Comparison of ENCODE assay signal across 18 cellular contexts in genomic region chr7:128084896-128085608, GRCh38. TPM values are rescaled to one million over a fixed set of nuclear protein-coding genes. Genes with fewer than 3 reads are reported as not detected.
DNase-seq lines count a peak whose midpoint lies in the region; ATAC-seq and TF ChIP-seq lines count a peak whose summit lies in the region.
"Had no signal": no experiment of that assay in that cellular context is flagged by ENCODE, and none has a peak within 500 bp of the region (broad histone marks: within the 10 kb centered on the region; RNA-seq: fewer than 3 reads in every experiment).

No MANE protein-coding gene starts in this region.

- POLR2A ChIA-PET in CD8-positive, alpha-beta T cell (lab: Charles Lee), result no interaction called here

- no peak overlapping the region for H3K4me3 Mint-ChIP-seq in T-helper 17 cell
- H3K4me3 Mint-ChIP-seq in CD8-positive, alpha-beta T cell, result no peak overlapping the region
- H3K4me3 Mint-ChIP-seq: activated T-helper 1 cell treated with anti-CD3 and anti-CD28 coated beads, Interleukin-12 subunit alpha, Interleukin-12 subunit beta, Interleukin-2, Interleukin-4 antibody, amounts not matched to agents 30 ng/mL and 10 ng/mL and 1 ng/mL, durations not matched to agents 14 hours and 24 hours and 36 hours; CD4-positive, CD25-positive, alpha-beta regulatory T cell; natural killer cell had no signal

- intact Hi-C loops in CD8-positive, alpha-beta T cell (cut with DNase I, micrococcal nuclease), result no loop called here
- intact Hi-C loops in head of caudate nucleus (cut with DNase I), result no loop called here

- peak overlapping the region; percentile 14 for H3K27ac Mint-ChIP-seq in T-helper 17 cell
- H3K27ac Mint-ChIP-seq in CD8-positive, alpha-beta T cell, result no peak overlapping the region
- H3K27ac Mint-ChIP-seq: activated T-helper 1 cell treated with anti-CD3 and anti-CD28 coated beads, Interleukin-12 subunit alpha, Interleukin-12 subunit beta, Interleukin-2, Interleukin-4 antibody, amounts not matched to agents 30 ng/mL and 10 ng/mL and 1 ng/mL, durations not matched to agents 14 hours and 24 hours and 36 hours; CD4-positive, CD25-positive, alpha-beta regulatory T cell; natural killer cell had no signal

- no peaks in the 10 kb centered on the region for H3K4me1 ChIP-seq in cardiac muscle cell (ENCODE audit: low read depth)
- no peaks in the 10 kb centered on the region for H3K4me1 ChIP-seq in CD8-positive, alpha-beta T cell (ENCODE audit: insufficient read depth, low read length)
- H3K4me1 ChIP-seq: ascending aorta had no signal

- H3K27me3 ChIP-seq in cardiac muscle cell (no peaks in the 10 kb centered on the region), H7 (ENCODE audit: control insufficient read depth, insufficient read depth, low read length) (no peaks in the 10 kb centered on the region)
- no peaks in the 10 kb centered on the region for H3K27me3 ChIP-seq in CD8-positive, alpha-beta T cell (ENCODE audit: insufficient read depth, low read length)
- H3K27me3 ChIP-seq: ascending aorta had no signal

- H3K9me3 ChIP-seq in T-helper 17 cell (ENCODE audit: control insufficient read depth, low read length, poor library complexity, severe bottlenecking), result no peaks in the 10 kb centered on the region
- no peaks in the 10 kb centered on the region for H3K9me3 ChIP-seq in cardiac muscle cell (ENCODE audit: low read depth)
- no peaks in the 10 kb centered on the region for H3K9me3 ChIP-seq in CD8-positive, alpha-beta T cell (ENCODE audit: low read length)
- H3K9me3 ChIP-seq: ascending aorta had no signal

- no peaks in the 10 kb centered on the region for H3K9me3 Mint-ChIP-seq in CD8-positive, alpha-beta T cell
- H3K9me3 Mint-ChIP-seq: activated T-helper 1 cell treated with anti-CD3 and anti-CD28 coated beads, Interleukin-12 subunit alpha, Interleukin-12 subunit beta, Interleukin-2, Interleukin-4 antibody, amounts not matched to agents 30 ng/mL and 10 ng/mL and 1 ng/mL, durations not matched to agents 14 hours and 24 hours and 36 hours; CD4-positive, CD25-positive, alpha-beta regulatory T cell; natural killer cell had no signal

- no peak overlapping the region for H3K4me3 ChIP-seq in cardiac muscle cell
- no peak overlapping the region for H3K4me3 ChIP-seq in H7 (ENCODE audit: insufficient read depth, low read depth, low read length)
- H3K4me3 ChIP-seq in CD8-positive, alpha-beta T cell (ENCODE audit: low read depth, low read length), result no peak overlapping the region
- H3K4me3 ChIP-seq: ascending aorta, GM23248 had no signal

- TF ChIP-seq CTCF in cardiac muscle cell (IDR thresholded peaks at IDR 0.05; ENCODE audit: low read depth, low read length), result no peak
- no peak for TF ChIP-seq CTCF in GM13976 (IDR thresholded peaks at IDR 0.05; ENCODE audit: borderline replicate concordance, control extremely low read depth, extremely low read depth, insufficient read depth, missing control alignments)
- no peak for TF ChIP-seq CTCF in CD8-positive, alpha-beta T cell (IDR thresholded peaks at IDR 0.05)

- H3K4me1 Mint-ChIP-seq in T-helper 17 cell, result peaks cover 8% of the 10 kb centered on the region
- H3K4me1 Mint-ChIP-seq in CD8-positive, alpha-beta T cell (ENCODE audit: low read depth), result no peaks in the 10 kb centered on the region
- H3K4me1 Mint-ChIP-seq: natural killer cell had no signal

- no peak overlapping the region for H3K27ac ChIP-seq in cardiac muscle cell
- H3K27ac ChIP-seq in CD8-positive, alpha-beta T cell (ENCODE audit: low read depth, low read length), result no peak overlapping the region
- H3K27ac ChIP-seq: ascending aorta, GM23248 had no signal

- DNase-seq in ELR (ENCODE audit: low read depth), result peak; percentile 25
- DNase-seq in T-helper 17 cell, result no peak
- DNase-seq in cardiac muscle cell (ENCODE audit: low read depth in 1 of 2, low spot score in 1 of 2), result peak; percentile 41 to 60
- DNase-seq in retina, result peak; percentile 65
- DNase-seq in H7, result no peak
- DNase-seq in GM13976 (ENCODE audit: low spot score), result no peak
- DNase-seq in CD8-positive, alpha-beta T cell, result no peak
- no peak for DNase-seq in head of caudate nucleus
- DNase-seq: CD4-positive, CD25-positive, alpha-beta regulatory T cell; effector CD8-positive, alpha-beta T cell; GM23248; natural killer cell; NCI-H187 treated with DMSO at 0.1 percent for 48 hours; NCI-H82; stimulated activated CD4-positive, alpha-beta T cell treated with anti-CD3 and anti-CD28 coated beads, Interleukin-4, amount 100 ng/mL, for 24 hours; T-helper 9 cell had no signal

- H3K27me3 Mint-ChIP-seq in T-helper 17 cell, result no peaks in the 10 kb centered on the region
- H3K27me3 Mint-ChIP-seq in CD8-positive, alpha-beta T cell (ENCODE audit: low read depth), result no peaks in the 10 kb centered on the region
- H3K27me3 Mint-ChIP-seq: CD4-positive, CD25-positive, alpha-beta regulatory T cell had no signal

- H3K36me3 ChIP-seq in cardiac muscle cell (peaks cover 4% of the 10 kb centered on the region), H7 (replicated peaks; ENCODE audit: control insufficient read depth, insufficient read depth, low read length) (peaks cover 17% of the 10 kb centered on the region)
- H3K36me3 ChIP-seq in CD8-positive, alpha-beta T cell (ENCODE audit: insufficient read depth, low read length), result peaks cover 21% of the 10 kb centered on the region

- in situ Hi-C loops in GM13976 (cut with MboI; ENCODE audit: low sequenced_read_pairs, unreplicated experiment), result no loop called here

- no peak for ATAC-seq in T-helper 17 cell
- ATAC-seq in CD8-positive, alpha-beta T cell, result no peak
- ATAC-seq: natural killer cell had no signal

- CTCF ChIA-PET in CD8-positive, alpha-beta T cell (lab: Charles Lee), result interaction anchor here (1.3 kb wide), 1 partner anchor 26 kb away, joined by 5 read pairs; no protein-coding TSS in a partner anchor

- peaks cover 9% of the 10 kb centered on the region for H3K36me3 Mint-ChIP-seq in T-helper 17 cell (ENCODE audit: low read depth)
- H3K36me3 Mint-ChIP-seq in CD8-positive, alpha-beta T cell, result peaks cover 76% of the 10 kb centered on the region
- H3K36me3 Mint-ChIP-seq: natural killer cell had no signal

RNA-seq across cellular contexts. Expression of gene LRRC4, which starts 53.8 kb away (rescaled TPM):
- total RNA-seq in T-helper 17 cell (under 1 TPM; 0.34 to 0.57 TPM), cardiac muscle cell (8.3 and 9.3 TPM in 2 replicates)
- 2.9 TPM in 2 replicates for polyA plus RNA-seq in cardiac muscle cell
- 5.8 and 5.9 TPM in 2 replicates for total RNA-seq in H7 (2014; rRNA removed; shearing (Covaris generic))
- 1 to 10 TPM; 1.2 to 1.5 TPM for total RNA-seq in CD8-positive, alpha-beta T cell
- total RNA-seq: CD4-positive, CD25-positive, alpha-beta regulatory T cell had no signal

Comparison
In these comparisons a context has a peak if more than half of its experiments do, and no peak if none do; other contexts are left out.
1. DNase-seq: peak in ELR (single experiment), cardiac muscle cell (2 of 2) and retina (single experiment); none in T-helper 17 cell (0 of 3), H7 (single experiment), GM13976 (single experiment), CD8-positive, alpha-beta T cell (0 of 7) and head of caudate nucleus (0 of 42).